5 cellular contexts compared by ENCODE assay signal in the genomic region with DNA sequence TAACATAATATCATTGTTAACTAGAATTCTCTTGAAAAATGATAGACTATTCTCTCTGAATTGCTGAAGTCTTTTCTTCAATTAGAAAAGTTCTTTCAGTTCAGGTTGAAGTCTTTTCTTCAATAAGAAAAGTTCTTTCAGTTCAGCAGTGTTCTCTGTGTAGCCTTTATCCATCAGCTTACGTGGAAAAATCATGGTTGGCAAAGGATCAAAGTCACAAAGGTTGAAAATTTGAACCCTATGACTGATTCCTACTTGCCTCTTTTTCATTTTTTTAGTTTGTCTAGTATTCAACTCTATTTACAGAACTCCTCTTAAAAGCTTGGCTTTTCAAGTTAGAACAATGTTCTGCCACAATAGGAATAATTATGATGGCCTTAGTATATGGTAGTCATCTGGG. TPM values are rescaled to one million over a fixed set of nuclear protein-coding genes. Genes with fewer than 3 reads are reported as not detected.
"Had no signal": no experiment of that assay in that cellular context is flagged by ENCODE, and none has a peak within 500 bp of the region (broad histone marks: within the 10 kb centered on the region; RNA-seq: fewer than 3 reads in every experiment).

No MANE protein-coding gene starts in this region.

- ATAC-seq: K562 had no signal

- FAIRE-seq: K562 had no signal

- H3K4me3 ChIP-seq: K562 had no signal

- H3K27ac ChIP-seq: HL-60 had no signal

- DNase-seq: IMR-90, KBM-7 had no signal

RNA-seq across cellular contexts. Expression of gene CAVIN2, which starts 25.8 kb away (rescaled TPM):
- total RNA-seq: HT1080 had no signal
